ENCODE assay signal across 9 cellular contexts in genomic region chr19:36136975-36137686, GRCh38. TPM values are rescaled to one million over a fixed set of nuclear protein-coding genes. Genes with fewer than 3 reads are reported as not detected.
DNase-seq lines count a peak whose midpoint lies in the region; ATAC-seq and TF ChIP-seq lines count a peak whose summit lies in the region.
"Had no signal": no experiment of that assay in that cellular context is flagged by ENCODE, and none has a peak within 500 bp of the region (broad histone marks: within the 10 kb centered on the region; RNA-seq: fewer than 3 reads in every experiment).

No MANE protein-coding gene starts in this region.

- H3K9me3 ChIP-seq in heart right ventricle, result no peaks in the 10 kb centered on the region
- no peaks in the 10 kb centered on the region for H3K9me3 ChIP-seq in stomach

- no peak for TF ChIP-seq EP300 in stomach (IDR thresholded peaks at IDR 0.05)

- H3K4me3 ChIP-seq in heart right ventricle, result no peak overlapping the region
- peak overlapping the region in 2 of 4 donors; percentile 4 to 5 for H3K4me3 ChIP-seq in stomach

- peaks cover 0 to 7% (median 4%) of the 10 kb centered on the region in 9 donors for H3K36me3 ChIP-seq in heart right ventricle
- peaks cover 2 to 8% (median 3%) of the 10 kb centered on the region in 4 donors for H3K36me3 ChIP-seq in stomach

- TF ChIP-seq CTCF in heart right ventricle (IDR thresholded peaks at IDR 0.05), result no peak
- no peak for TF ChIP-seq CTCF in stomach (IDR thresholded peaks at IDR 0.05)

- intact Hi-C loops in Right ventricle myocardium superior (cut with DNase I) (no loop called here), Right ventricle myocardium inferior (cut with DNase I) (no loop called here), heart right ventricle (cut with DNase I) (no loop called here), stomach (cut with DNase I; ENCODE audit: low total_unique reads) (no loop called here)

- WGBS in heart right ventricle, 2 donors, result 61% methylated on average over 12 of the region's 12 CpGs
- WGBS in stomach, 5 donors, result 48 to 54% (median 52%) methylated on average over 12 of the region's 12 CpGs

- ATAC-seq in Right ventricle myocardium superior (ENCODE audit: poor library complexity) (peak; percentile 6), Right ventricle myocardium inferior (no peak), heart right ventricle (peak in 3 of 8 donors; percentile 36 to 49 (median 39)), HG03280 (IDR thresholded peaks at IDR 0.05; ENCODE audit: unreplicated experiment) (no peak)

- H3K4me1 ChIP-seq in heart right ventricle (peaks cover 0 to 36% (median 21%) of the 10 kb centered on the region in 9 donors), stomach (peaks cover 16 to 54% (median 41%) of the 10 kb centered on the region in 4 donors)

- no peak for TF ChIP-seq POLR2A in stomach (IDR thresholded peaks at IDR 0.05)

- H3K27me3 ChIP-seq in heart right ventricle (no peaks in the 10 kb centered on the region), stomach (no peaks in the 10 kb centered on the region)

- DNase-seq in Right ventricle myocardium superior (peak; percentile 66), Right ventricle myocardium inferior (ENCODE audit: missing footprints) (no peak), T1000 (lab: John Stamatoyannopoulos, UW) (peak; percentile 70), heart right ventricle (peak; percentile 48 to 63), stomach (peak; percentile 80), SKM-1 treated with dmso at 0.1 percent for 144 hours (lab: John Stamatoyannopoulos, UW; ENCODE audit: unreplicated experiment) (no peak)
- DNase-seq in activated T-cell treated with anti-CD3 and anti-CD28 coated beads, Interleukin-2, amount 50 U/mL, for 48 hours, result no peak

- peak overlapping the region in 9 of 10 donors; percentile 27 to 81 (median 68) for H3K27ac ChIP-seq in heart right ventricle
- peak overlapping the region; percentile 75 to 85 (median 84) for H3K27ac ChIP-seq in stomach

RNA-seq across cellular contexts. Expression of gene CAPNS1, which starts 2.7 kb away (rescaled TPM):
- total RNA-seq in Right ventricle myocardium superior (781 TPM), Right ventricle myocardium inferior (854 TPM), heart right ventricle (1,000 to 10,000 TPM in 1 of 10 donors, 100 to 1,000 TPM in 9; 800 to 1,095 (median 894) TPM), stomach (100 to 1,000 TPM in 4 of 5 donors, 10 to 100 TPM in 1; 93.7 to 188 (median 115) TPM)
- polyA plus RNA-seq in heart right ventricle (1,000 to 10,000 TPM in 1 of 2 donors, 100 to 1,000 TPM in 1; 745 to 1,027 TPM), stomach (100 to 1,000 TPM; 500 to 575 (median 554) TPM)

RNA-seq across cellular contexts. Expression of gene COX7A1, which starts 15.1 kb away (rescaled TPM):
- 3,311 TPM for total RNA-seq in Right ventricle myocardium superior
- 3,337 TPM for total RNA-seq in Right ventricle myocardium inferior
- 1,000 to 10,000 TPM; 1,564 to 3,571 (median 2,793) TPM for total RNA-seq in heart right ventricle
- polyA plus RNA-seq in heart right ventricle, result 1,000 to 10,000 TPM in 1 of 2 donors, 100 to 1,000 TPM in 1; 850 to 2,441 TPM
- 10 to 100 TPM in 2 of 5 donors, 1 to 10 TPM in 2, not detected in 1; 4.0 to 21.0 (median 10.4) TPM for total RNA-seq in stomach
- 10 to 100 TPM; 31.9 to 43.4 (median 32.7) TPM for polyA plus RNA-seq in stomach
- total RNA-seq: mononuclear cell had no signal

RNA-seq across cellular contexts. Expression of gene TBCB, which starts 21.9 kb away (rescaled TPM):
- 95.8 TPM for total RNA-seq in Right ventricle myocardium superior
- 114 TPM for total RNA-seq in Right ventricle myocardium inferior
- total RNA-seq in heart right ventricle, result 100 to 1,000 TPM in 4 of 10 donors, 10 to 100 TPM in 6; 73.0 to 134 (median 97.3) TPM
- polyA plus RNA-seq in heart right ventricle, result 100 to 1,000 TPM; 142 to 193 TPM
- 100 to 1,000 TPM in 1 of 5 donors, 10 to 100 TPM in 4; 32.1 to 263 (median 71.0) TPM for total RNA-seq in stomach
- 100 to 1,000 TPM; 137 to 165 (median 140) TPM for polyA plus RNA-seq in stomach

RNA-seq across cellular contexts. Expression of gene POLR2I, which starts 22.5 kb away (rescaled TPM):
- total RNA-seq in Right ventricle myocardium superior (145 TPM), Right ventricle myocardium inferior (145 TPM), heart right ventricle (100 to 1,000 TPM in 6 of 10 donors, 10 to 100 TPM in 4; 83.7 to 139 (median 105) TPM), stomach (100 to 1,000 TPM in 1 of 5 donors, 10 to 100 TPM in 4; 16.2 to 199 (median 42.8) TPM)
- polyA plus RNA-seq in heart right ventricle (100 to 1,000 TPM; 153 TPM), stomach (100 to 1,000 TPM in 2 of 3 donors, 10 to 100 TPM in 1; 84.0 to 123 (median 117) TPM)

RNA-seq across cellular contexts. Expression of gene OVOL3, which starts 26.2 kb away (rescaled TPM):
- total RNA-seq in Right ventricle myocardium superior, result not detected
- not detected for total RNA-seq in Right ventricle myocardium inferior
- not detected for total RNA-seq in heart right ventricle
- polyA plus RNA-seq in heart right ventricle, result not detected
- total RNA-seq in stomach, result not detected
- not detected for polyA plus RNA-seq in stomach
- total RNA-seq: mononuclear cell had no signal

Comparison
In these comparisons a context has a peak if more than half of its experiments do, and no peak if none do; other contexts are left out.
1. DNase-seq: peak in Right ventricle myocardium superior (single experiment), T1000 (single experiment), heart right ventricle (2 of 2) and stomach (single experiment); none in Right ventricle myocardium inferior (single experiment), SKM-1 treated with dmso at 0.1 percent for 144 hours (single experiment) and activated T-cell treated with anti-CD3 and anti-CD28 coated beads, Interleukin-2, amount 50 U/mL, for 48 hours (0 of 2).
2. RNA of gene COX7A1, which starts 15.1 kb away (total RNA-seq): 3,337 TPM in Right ventricle myocardium inferior (single experiment), 3,311 TPM in Right ventricle myocardium superior (single experiment) and 1,564 to 3,571 TPM in heart right ventricle; 4.0 to 21.0 TPM in stomach; every median in the first group is over 10 times any median in the second.